Comparison of ENCODE assay signal across 9 cellular contexts in genomic region chr18:2994603-2995432, GRCh38. TPM values are rescaled to one million over a fixed set of nuclear protein-coding genes. Genes with fewer than 3 reads are reported as not detected.
DNase-seq lines count a peak whose midpoint lies in the region; ATAC-seq and TF ChIP-seq lines count a peak whose summit lies in the region.
"Had no signal": no experiment of that assay in that cellular context is flagged by ENCODE, and none has a peak within 500 bp of the region (broad histone marks: within the 10 kb centered on the region; RNA-seq: fewer than 3 reads in every experiment).

No MANE protein-coding gene starts in this region.

- no peaks in the 10 kb centered on the region for H3K27me3 Mint-ChIP-seq in activated naive CD8-positive, alpha-beta T cell treated with anti-CD3 and anti-CD28 coated beads, Interleukin-2, amount 50 U/mL, for 24 hours
- H3K27me3 Mint-ChIP-seq in natural killer cell (ENCODE audit: low read depth in 2 of 2): no peaks in the 10 kb centered on the region

- no peak for TF ChIP-seq EP300 in tibial nerve (IDR thresholded peaks at IDR 0.05)

- peak; percentile 63 for DNase-seq in T follicular helper cell (ENCODE audit: low read depth)
- DNase-seq in activated naive CD8-positive, alpha-beta T cell treated with anti-CD3 and anti-CD28 coated beads, Interleukin-2, amount 50 U/mL, for 24 hours: peak; percentile 71
- DNase-seq in natural killer cell: peak; percentile 61
- DNase-seq in tibial nerve (ENCODE audit: low spot score in 2 of 2): no peak
- no peak for DNase-seq in posterior cingulate gyrus

- peaks cover 0 to 5% (median 0%) of the 10 kb centered on the region in 4 donors for H3K9me3 ChIP-seq in tibial nerve

- 46 to 56% methylated on average over 6 of the region's 6 CpGs for WGBS in tibial nerve, 2 donors

- H3K36me3 Mint-ChIP-seq in activated naive CD8-positive, alpha-beta T cell treated with anti-CD3 and anti-CD28 coated beads, Interleukin-2, amount 50 U/mL, for 24 hours (ENCODE audit: low read depth): peaks cover 15% of the 10 kb centered on the region
- no peaks in the 10 kb centered on the region for H3K36me3 Mint-ChIP-seq in natural killer cell

- H3K4me3 Mint-ChIP-seq in activated naive CD8-positive, alpha-beta T cell treated with anti-CD3 and anti-CD28 coated beads, Interleukin-2, amount 50 U/mL, for 24 hours: peak overlapping the region; percentile 30
- H3K4me3 Mint-ChIP-seq in natural killer cell: no peak overlapping the region

- H3K9me3 Mint-ChIP-seq in activated naive CD8-positive, alpha-beta T cell treated with anti-CD3 and anti-CD28 coated beads, Interleukin-2, amount 50 U/mL, for 24 hours: no peaks in the 10 kb centered on the region
- no peaks in the 10 kb centered on the region for H3K9me3 Mint-ChIP-seq in natural killer cell

- peak; percentile 86 for ATAC-seq in GM18505 (IDR thresholded peaks at IDR 0.05; ENCODE audit: unreplicated experiment)
- ATAC-seq in HG02885 (IDR thresholded peaks at IDR 0.05; ENCODE audit: poor library complexity, unreplicated experiment): peak; percentile 86
- peak; percentile 76 for ATAC-seq in activated naive CD8-positive, alpha-beta T cell treated with anti-CD3 and anti-CD28 coated beads, Interleukin-2, amount 50 U/mL, for 24 hours
- peak; percentile 93 to 97 (median 96) for ATAC-seq in natural killer cell
- no peak for ATAC-seq in GM21381 (IDR thresholded peaks at IDR 0.05; ENCODE audit: unreplicated experiment)

- no peak overlapping the region for H3K4me3 ChIP-seq in tibial nerve
- H3K4me3 ChIP-seq: skin epidermis had no signal

- H3K27me3 ChIP-seq in tibial nerve: no peaks in the 10 kb centered on the region

- TF ChIP-seq POLR2A in GM18505 (IDR thresholded peaks at IDR 0.05; ENCODE audit: borderline replicate concordance, extremely low read depth, insufficient read depth, insufficient read length) (no peak), tibial nerve (IDR thresholded peaks at IDR 0.05) (no peak)

- H3K27ac Mint-ChIP-seq in activated naive CD8-positive, alpha-beta T cell treated with anti-CD3 and anti-CD28 coated beads, Interleukin-2, amount 50 U/mL, for 24 hours: peak overlapping the region; percentile 80
- H3K27ac Mint-ChIP-seq in natural killer cell: peak overlapping the region; percentile 35 to 63

- intact Hi-C loops in natural killer cell (cut with micrococcal nuclease) (loop anchor here (1.0 to 2.0 kb wide), 3 partner anchors 68 to 156 kb away; no protein-coding TSS in a partner anchor), posterior cingulate gyrus (cut with DNase I) (no loop called here)

- peaks cover 80% of the 10 kb centered on the region for H3K4me1 Mint-ChIP-seq in activated naive CD8-positive, alpha-beta T cell treated with anti-CD3 and anti-CD28 coated beads, Interleukin-2, amount 50 U/mL, for 24 hours
- peaks cover 41 to 56% of the 10 kb centered on the region in 2 donors for H3K4me1 Mint-ChIP-seq in natural killer cell

- peaks cover 0 to 41% (median 22%) of the 10 kb centered on the region in 4 donors for H3K4me1 ChIP-seq in tibial nerve

- TF ChIP-seq CTCF in natural killer cell (IDR thresholded peaks at IDR 0.05) (peak; percentile 74), tibial nerve (IDR thresholded peaks at IDR 0.05) (peak in 2 of 5 experiments; percentile 25 to 42)

- H3K27ac ChIP-seq in tibial nerve: peak overlapping the region in 1 of 4 donors; percentile 13

- no peaks in the 10 kb centered on the region for H3K36me3 ChIP-seq in tibial nerve

RNA-seq across cellular contexts. Expression of gene LPIN2, which starts 18.1 kb away (rescaled TPM):
- 10 to 100 TPM; 32.9 to 58.8 (median 57.1) TPM for total RNA-seq in natural killer cell
- 10 to 100 TPM; 22.7 to 29.3 (median 25.8) TPM for total RNA-seq in tibial nerve

Comparison
In these comparisons a context has a peak if more than half of its experiments do, and no peak if none do; other contexts are left out.
1. DNase-seq: peak in T follicular helper cell (single experiment), activated naive CD8-positive, alpha-beta T cell treated with anti-CD3 and anti-CD28 coated beads, Interleukin-2, amount 50 U/mL, for 24 hours (single experiment) and natural killer cell (single experiment); none in tibial nerve (0 of 2) and posterior cingulate gyrus (0 of 10).